1 cellular context compared by ENCODE assay signal in genomic region chr2:74958277-74959105, GRCh38.
A peak's percentile ranks its signal among the peaks of the same experiment; 100 is the strongest.
TF ChIP-seq lines count a peak whose summit lies in the region.

Gene POLE4 (plus strand): TSS chr2:74958643. CDS start chr2:74958680, 37 bp downstream.

TF ChIP-seq in HepG2, 621 proteins besides CTCF, POLR2A, EP300 and RAD21 (continued from another document):
- TF ChIP-seq PAXIP1 (CRISPR knock-in tag; conservative IDR thresholded peaks at IDR 0.05) (0 out of 2 replicates have a peak, but pooled peaks have one; percentile 61), YEATS2 (CRISPR knock-in tag; IDR thresholded peaks at IDR 0.05; ENCODE audit: borderline replicate concordance) (peak; percentile 70), ZBTB3 (CRISPR knock-in tag; IDR thresholded peaks at IDR 0.05; ENCODE audit: borderline replicate concordance, low read depth) (peak; percentile 94; the same call in 1 of the 2 replicates), ATF4 (CRISPR knock-in tag; IDR thresholded peaks at IDR 0.05) (0 out of 4 replicates have a peak, but pooled peaks of 1 of the 2 experiments have one; percentile 69), ZNF704 (CRISPR knock-in tag; IDR thresholded peaks at IDR 0.05; ENCODE audit: borderline replicate concordance) (peak; percentile 97; the same call in 1 of the 2 replicates), ZSCAN31 (CRISPR knock-in tag; IDR thresholded peaks at IDR 0.05; ENCODE audit: low read depth) (peak; percentile 98), JARID2 (CRISPR knock-in tag; IDR thresholded peaks at IDR 0.05; ENCODE audit: insufficient replicate concordance) (peak; percentile 90), HMGXB4 (CRISPR knock-in tag; IDR thresholded peaks at IDR 0.05; ENCODE audit: borderline replicate concordance in 1 of 2, low read depth in 1 of 2) (peak; percentile 84 to 85; a peak in 3 of 4 replicates), GLI4 (CRISPR knock-in tag; IDR thresholded peaks at IDR 0.05; ENCODE audit: borderline replicate concordance) (peak; percentile 99; the same call in 1 of the 2 replicates), ZNF781 (CRISPR knock-in tag; IDR thresholded peaks at IDR 0.05; ENCODE audit: borderline replicate concordance, not compliant biosample characterization) (peak; percentile 97), SKI (IDR thresholded peaks at IDR 0.05; ENCODE audit: partially characterized antibody) (peak; percentile 51), FOXA1 (IDR thresholded peaks at IDR 0.05) (no peak), FOXA1 (CRISPR knock-in tag; IDR thresholded peaks at IDR 0.05) (no peak; the same call in 1 of the 2 replicates), NFYC (CRISPR knock-in tag; IDR thresholded peaks at IDR 0.05) (peak; percentile 38), HOXA5 (CRISPR knock-in tag; IDR thresholded peaks at IDR 0.05) (peak; percentile 75; the same call in 1 of the 2 replicates), ATF3 (CRISPR knock-in tag; IDR thresholded peaks at IDR 0.05) (peak; percentile 70; the same call in 1 of the 2 replicates), ZBTB14 (CRISPR knock-in tag; IDR thresholded peaks at IDR 0.05) (peak; percentile 98), ZNF775 (CRISPR knock-in tag; IDR thresholded peaks at IDR 0.05; ENCODE audit: borderline replicate concordance) (peak; percentile 94), AHR (CRISPR knock-in tag; IDR thresholded peaks at IDR 0.05) (peak; percentile 68; the same call in 1 of the 2 replicates), DBP (CRISPR knock-in tag; IDR thresholded peaks at IDR 0.05; ENCODE audit: not compliant biosample characterization) (peak; percentile 92), MBNL3 (CRISPR knock-in tag; conservative IDR thresholded peaks at IDR 0.05) (no peak), TCF7L2 (IDR thresholded peaks at IDR 0.05; ENCODE audit: low read depth, low read length) (no peak), RCOR2 (CRISPR knock-in tag; IDR thresholded peaks at IDR 0.05) (peak; percentile 61), ZNF33B (CRISPR knock-in tag; IDR thresholded peaks at IDR 0.05) (peak; percentile 99), NFYB (CRISPR knock-in tag; IDR thresholded peaks at IDR 0.05) (peak; percentile 44), U2AF1 (optimal IDR thresholded peaks at IDR 0.05; ENCODE audit: low read depth, low read length) (peak; percentile 74), ZNF83 (CRISPR knock-in tag; IDR thresholded peaks at IDR 0.05; ENCODE audit: borderline replicate concordance) (peak; percentile 98), SATB2 (CRISPR knock-in tag; IDR thresholded peaks at IDR 0.05) (peak; percentile 94), HOXA9 (CRISPR knock-in tag; IDR thresholded peaks at IDR 0.05; ENCODE audit: borderline replicate concordance) (peak; percentile 99), SETDB1 (CRISPR knock-in tag; IDR thresholded peaks at IDR 0.05; ENCODE audit: borderline replicate concordance) (peak; percentile 92)
